Comparison of ENCODE assay signal across 8 cellular contexts in genomic region chr20:13784893-13785715, GRCh38. TPM values are rescaled to one million over a fixed set of nuclear protein-coding genes. Genes with fewer than 3 reads are reported as not detected.
A peak's percentile ranks its signal among the peaks of the same experiment; 100 is the strongest.
DNase-seq lines count a peak whose midpoint lies in the region; ATAC-seq, FAIRE-seq and TF ChIP-seq lines count a peak whose summit lies in the region.

Gene ESF1, minus strand, starts transcription at chr20:13784919. Its CDS starts 1,779 bp downstream, at chr20:13783140.
A gene with protein sequence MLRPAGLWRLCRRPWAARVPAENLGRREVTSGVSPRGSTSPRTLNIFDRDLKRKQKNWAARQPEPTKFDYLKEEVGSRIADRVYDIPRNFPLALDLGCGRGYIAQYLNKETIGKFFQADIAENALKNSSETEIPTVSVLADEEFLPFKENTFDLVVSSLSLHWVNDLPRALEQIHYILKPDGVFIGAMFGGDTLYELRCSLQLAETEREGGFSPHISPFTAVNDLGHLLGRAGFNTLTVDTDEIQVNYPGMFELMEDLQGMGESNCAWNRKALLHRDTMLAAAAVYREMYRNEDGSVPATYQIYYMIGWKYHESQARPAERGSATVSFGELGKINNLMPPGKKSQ (plus strand): TSS chr20:13785028. CDS start chr20:13785069, 41 bp downstream.

- no peaks in the 10 kb centered on the region for H3K9me3 ChIP-seq in keratinocyte (ENCODE audit: control insufficient read depth, low read depth, low read length)

- no peak for TF ChIP-seq CTCF in AG10803 (conservative IDR thresholded peaks at IDR 0.05; ENCODE audit: low read length)
- no peak for TF ChIP-seq CTCF in keratinocyte (optimal IDR thresholded peaks at IDR 0.05 in 1 of 3, IDR thresholded peaks at IDR 0.05 in 1 of 3, conservative IDR thresholded peaks at IDR 0.05 in 1 of 3; ENCODE audit: extremely low read depth in 1 of 3, insufficient read depth in 2 of 3, low read length in 3 of 3)

- H3K27ac ChIP-seq in keratinocyte (ENCODE audit: control insufficient read depth, insufficient read depth, low read length) = peak within 1 kb of the TSS; percentile 71

- peak within 1 kb of the TSS; percentile 81 for H3K9ac ChIP-seq in keratinocyte (ENCODE audit: control insufficient read depth, extremely low read depth, insufficient read depth, low read length)

- H2AFZ ChIP-seq in keratinocyte (ENCODE audit: control insufficient read depth, low read length) = peak within 1 kb of the TSS; percentile 91

- peak within 1 kb of the TSS; percentile 93 for H3K4me3 ChIP-seq in AG10803 (ENCODE audit: low read length)
- H3K4me3 ChIP-seq in keratinocyte (ENCODE audit: control insufficient read depth in 2 of 3, extremely low read depth in 1 of 3, insufficient read depth in 2 of 3, low read depth in 1 of 3, low read length in 3 of 3) = peak within 1 kb of the TSS; percentile 78 to 98 (median 83)

- dilution Hi-C loops in keratinocyte (cut with MboI; ENCODE audit: extremely low pct_ligation_motif_present, low sequenced_read_pairs) = no loop called here

- no peaks in the 10 kb centered on the region for H4K20me1 ChIP-seq in keratinocyte (ENCODE audit: control insufficient read depth, extremely low read depth, insufficient read depth, low read length)

- H3K79me2 ChIP-seq in keratinocyte (ENCODE audit: control insufficient read depth, insufficient read depth, low read length) = peaks cover 68% of the 10 kb centered on the region

- peak; percentile 81 for FAIRE-seq in keratinocyte (lab: Jason Lieb, UNC)

- ATAC-seq in GM19043 (IDR thresholded peaks at IDR 0.05; ENCODE audit: low read depth, unreplicated experiment) = peak; percentile 94
- peak; percentile 96 for ATAC-seq in HG03378 (IDR thresholded peaks at IDR 0.05; ENCODE audit: unreplicated experiment)

- H3K27me3 ChIP-seq in keratinocyte (ENCODE audit: control insufficient read depth, extremely low read depth, insufficient read depth, low read length) = no peaks in the 10 kb centered on the region

- no peaks in the 10 kb centered on the region for H3K9me1 ChIP-seq in keratinocyte (ENCODE audit: control insufficient read depth, extremely low read depth, insufficient read depth, low read length)

- peak within 1 kb of the TSS; percentile 89 for H3K4me2 ChIP-seq in keratinocyte (ENCODE audit: control insufficient read depth, extremely low read depth, insufficient read depth, low read depth, low read length)

- peaks cover 5 to 8% of the 10 kb centered on the region in 2 experiments for H3K36me3 ChIP-seq in keratinocyte (ENCODE audit: control insufficient read depth in 2 of 2, extremely low read depth in 1 of 2, insufficient read depth in 2 of 2, low read length in 2 of 2)

- DNase-seq in AG10803 (ENCODE audit: low read depth) = peak; percentile 97
- peak; percentile 96 for DNase-seq in NCI-H460 (ENCODE audit: extremely low read depth, low read depth)
- DNase-seq in activated CD4-positive, CD25-positive, alpha-beta regulatory T cell treated with anti-CD3 and anti-CD28 coated beads, Interleukin-2, amount 50 U/mL, for 72 hours = peak; percentile 87
- DNase-seq in cerebellar nuclear complex (lab: John Stamatoyannopoulos, UW) = peak; percentile 33 to 77
- DNase-seq in keratinocyte (ENCODE audit: low read depth, low spot score) = peak; percentile 85
- DNase-seq in stimulated activated CD4-positive, alpha-beta T cell treated with anti-CD3 and anti-CD28 coated beads, Interleukin-15, amount 100 ng/mL, for 1 hour (ENCODE audit: low read depth in 1 of 2, low spot score in 1 of 2) = peak; percentile 80

- H3K4me1 ChIP-seq in keratinocyte (ENCODE audit: control insufficient read depth, extremely low read depth, insufficient read depth, low read length) = peaks cover 15% of the 10 kb centered on the region

RNA-seq across cellular contexts. Expression of gene ESF1, which starts in this region (rescaled TPM):
- 25.6 and 28.9 TPM in 2 replicates for total RNA-seq in NCI-H460 (2014; rRNA removed; shearing (Covaris generic))
- polyA plus RNA-seq in NCI-H460 (2014; cell fraction: nucleus; rRNA removed) = 11.0 and 18.2 TPM in 2 replicates
- 3.9 to 10.8 TPM (median 4.9 TPM) in 3 replicates for polyA plus RNA-seq in keratinocyte
- polyA plus RNA-seq in keratinocyte (2011; ENCODE audit: low read depth) = 82.0 TPM
- polyA plus RNA-seq in keratinocyte (2011; cell fraction: cytosol; rRNA removed) = 4.3 and 4.6 TPM in 2 replicates
- polyA plus RNA-seq in keratinocyte (2011; cell fraction: nucleus; rRNA removed) = 6.0 and 13.8 TPM in 2 replicates
- 18.3 and 23.5 TPM in 2 replicates for polyA plus RNA-seq in keratinocyte (2012; ENCODE audit: low replicate concordance)
- 0.30 to 1.8 TPM in 2 of 3 replicates, not detected in the other for polyA minus RNA-seq in keratinocyte
- 2.3 TPM for polyA minus RNA-seq in keratinocyte (2011; cell fraction: cytosol; rRNA and poly(A)+ RNA removed)
- 2.3 and 6.5 TPM in 2 replicates for polyA minus RNA-seq in keratinocyte (2011; cell fraction: nucleus; rRNA and poly(A)+ RNA removed)

RNA-seq across cellular contexts. Expression of the second gene that starts in this region (rescaled TPM):
- total RNA-seq in NCI-H460 (2014; rRNA removed; shearing (Covaris generic)) = 31.9 and 37.5 TPM in 2 replicates
- 59.4 and 60.7 TPM in 2 replicates for polyA plus RNA-seq in NCI-H460 (2014; cell fraction: nucleus; rRNA removed)
- polyA plus RNA-seq in keratinocyte = 12.8 to 26.4 TPM (median 16.1 TPM) in 3 replicates
- polyA plus RNA-seq in keratinocyte (2011; ENCODE audit: low read depth) = 17.9 TPM
- polyA plus RNA-seq in keratinocyte (2011; cell fraction: cytosol; rRNA removed) = 11.5 and 22.4 TPM in 2 replicates
- polyA plus RNA-seq in keratinocyte (2011; cell fraction: nucleus; rRNA removed) = 20.4 and 25.2 TPM in 2 replicates
- 16.4 and 18.3 TPM in 2 replicates for polyA plus RNA-seq in keratinocyte (2012; ENCODE audit: low replicate concordance)
- polyA minus RNA-seq in keratinocyte = 2.8 to 20.2 TPM (median 4.1 TPM) in 3 replicates
- 7.3 TPM for polyA minus RNA-seq in keratinocyte (2011; cell fraction: cytosol; rRNA and poly(A)+ RNA removed)
- 8.2 and 19.2 TPM in 2 replicates for polyA minus RNA-seq in keratinocyte (2011; cell fraction: nucleus; rRNA and poly(A)+ RNA removed)

Comparison
In these comparisons a context has a peak if more than half of its experiments do, and no peak if none do; other contexts are left out.
1. Peak in every context shown above with its lines: DNase-seq, ATAC-seq, H3K4me3 ChIP-seq and H3K27ac ChIP-seq.